In genomic region chr13:99086869-99087129, GRCh38 we compare ENCODE assay signal across 8 cellular contexts.
DNase-seq lines count a peak whose midpoint lies in the region; ATAC-seq and TF ChIP-seq lines count a peak whose summit lies in the region.

No MANE protein-coding gene starts in this region.

- DNase-seq in A673 (ENCODE audit: low spot score): peak; percentile 21
- DNase-seq in activated CD4-positive, alpha-beta memory T cell treated with anti-CD3 and anti-CD28 coated beads for 36 hours: peak; percentile 55
- DNase-seq in erythroblast (lab: John Stamatoyannopoulos, UW): peak; percentile 69 to 73
- DNase-seq in osteoblast (ENCODE audit: insufficient read length, low spot score, missing footprints): peak; percentile 94
- no peak for DNase-seq in HuH-7 (ENCODE audit: low spot score)
- no peak for DNase-seq in middle frontal gyrus (ENCODE audit: extremely low spot score, low spot score)

- TF ChIP-seq POLR2A in erythroblast (IDR thresholded peaks at IDR 0.05; ENCODE audit: low read length): no peak

- POLR2A ChIA-PET in A673 (lab: Charles Lee; ENCODE audit: low non-redundant PET): no interaction called here
- POLR2A ChIA-PET in activated CD4-positive, alpha-beta memory T cell treated with anti-CD3 and anti-CD28 coated beads for 36 hours (lab: Charles Lee): interaction anchor here (0.6 to 2.1 kb wide), 10 partner anchors 8 to 217 kb away, joined by 3 to 6 read pairs (median 4); partner anchors contain the start of gene UBAC2

- H4K20me1 ChIP-seq in osteoblast (ENCODE audit: insufficient read depth, low read length): no peaks in the 10 kb centered on the region

- ATAC-seq in GM19395 (IDR thresholded peaks at IDR 0.05; ENCODE audit: unreplicated experiment): peak; percentile 19
- peak; percentile 12 for ATAC-seq in HG03521 (IDR thresholded peaks at IDR 0.05; ENCODE audit: unreplicated experiment)

- H3K4me3 Mint-ChIP-seq in activated CD4-positive, alpha-beta memory T cell treated with anti-CD3 and anti-CD28 coated beads for 36 hours: peak overlapping the region; percentile 99

- H3K27ac ChIP-seq in A673 (ENCODE audit: low read depth, low read length, poor library complexity, severe bottlenecking): no peak overlapping the region
- peak overlapping the region; percentile 28 for H3K27ac ChIP-seq in osteoblast (ENCODE audit: low read depth, low read length)

- H3K27me3 ChIP-seq in A673 (replicated peaks; ENCODE audit: insufficient read depth, low read depth, low read length, poor library complexity) (no peaks in the 10 kb centered on the region), osteoblast (ENCODE audit: insufficient read depth, low read length) (no peaks in the 10 kb centered on the region)

- H3K36me3 Mint-ChIP-seq in activated CD4-positive, alpha-beta memory T cell treated with anti-CD3 and anti-CD28 coated beads for 36 hours: no peaks in the 10 kb centered on the region

- BruUV-seq in A673 (replicated peaks; lab: Mats Ljungman, UMichigan): no TSS peak

- peak overlapping the region; percentile 94 for H3K4me2 ChIP-seq in osteoblast (ENCODE audit: insufficient read depth, low read length)

- CTCF ChIA-PET in A673 (lab: Charles Lee): no interaction called here
- CTCF ChIA-PET in activated CD4-positive, alpha-beta memory T cell treated with anti-CD3 and anti-CD28 coated beads for 36 hours (lab: Charles Lee): interaction anchor here (0.8 to 1.3 kb wide), 5 partner anchors 38 to 183 kb away, joined by 3 to 7 read pairs (median 3); no protein-coding TSS in a partner anchor

- intact Hi-C loops in A673 (cut with micrococcal nuclease; ENCODE audit: unreplicated experiment): no loop called here
- intact Hi-C loops in activated CD4-positive, alpha-beta memory T cell treated with anti-CD3 and anti-CD28 coated beads for 36 hours (cut with micrococcal nuclease): loop anchor here (1.0 to 10.0 kb wide), 11 partner anchors 33 to 512 kb away; partner anchors contain the start of genes STK24 and UBAC2

- no peaks in the 10 kb centered on the region for H3K9me3 Mint-ChIP-seq in activated CD4-positive, alpha-beta memory T cell treated with anti-CD3 and anti-CD28 coated beads for 36 hours

- H3K4me1 Mint-ChIP-seq in activated CD4-positive, alpha-beta memory T cell treated with anti-CD3 and anti-CD28 coated beads for 36 hours (ENCODE audit: low read depth): peaks cover 32% of the 10 kb centered on the region

- peak overlapping the region; percentile 54 for H3K4me3 ChIP-seq in A673 (ENCODE audit: low read depth, low read length, poor library complexity, severe bottlenecking)
- H3K4me3 ChIP-seq in osteoblast (ENCODE audit: insufficient read depth, low read length): peak overlapping the region; percentile 74

- H3K79me2 ChIP-seq in osteoblast (ENCODE audit: insufficient read depth, low read length): peaks cover 15% of the 10 kb centered on the region

- H3K27ac Mint-ChIP-seq in activated CD4-positive, alpha-beta memory T cell treated with anti-CD3 and anti-CD28 coated beads for 36 hours: peak overlapping the region; percentile 49

- H3K36me3 ChIP-seq in A673 (ENCODE audit: insufficient read depth, low read length, poor library complexity, severe bottlenecking): no peaks in the 10 kb centered on the region
- H3K36me3 ChIP-seq in osteoblast (ENCODE audit: insufficient read depth, low read length): no peaks in the 10 kb centered on the region

- no peaks in the 10 kb centered on the region for H3K27me3 Mint-ChIP-seq in activated CD4-positive, alpha-beta memory T cell treated with anti-CD3 and anti-CD28 coated beads for 36 hours

- no peaks in the 10 kb centered on the region for H3K4me1 ChIP-seq in A673 (ENCODE audit: insufficient read depth, low read length, poor library complexity, severe bottlenecking)
- H3K4me1 ChIP-seq in osteoblast (ENCODE audit: insufficient read depth, low read length): peaks cover 6% of the 10 kb centered on the region

- H3K9me3 ChIP-seq in A673 (ENCODE audit: low read depth, low read length, poor library complexity, severe bottlenecking): no peaks in the 10 kb centered on the region
- no peaks in the 10 kb centered on the region for H3K9me3 ChIP-seq in osteoblast (ENCODE audit: low read depth, low read length)

- TF ChIP-seq CTCF in A673 (conservative IDR thresholded peaks at IDR 0.05; ENCODE audit: low read depth, low read length) (no peak), osteoblast (IDR thresholded peaks at IDR 0.05; ENCODE audit: extremely low read depth, low read depth, low read length) (no peak)

- H2AFZ ChIP-seq in osteoblast (ENCODE audit: low read length): peak overlapping the region; percentile 95

Comparison
In these comparisons a context has a peak if more than half of its experiments do, and no peak if none do; other contexts are left out.
1. DNase-seq: peak in A673 (single experiment), activated CD4-positive, alpha-beta memory T cell treated with anti-CD3 and anti-CD28 coated beads for 36 hours (single experiment), erythroblast (2 of 2) and osteoblast (single experiment); none in HuH-7 (single experiment) and middle frontal gyrus (single experiment).